Comparison of ENCODE assay signal across 8 cellular contexts in the genomic region with DNA sequence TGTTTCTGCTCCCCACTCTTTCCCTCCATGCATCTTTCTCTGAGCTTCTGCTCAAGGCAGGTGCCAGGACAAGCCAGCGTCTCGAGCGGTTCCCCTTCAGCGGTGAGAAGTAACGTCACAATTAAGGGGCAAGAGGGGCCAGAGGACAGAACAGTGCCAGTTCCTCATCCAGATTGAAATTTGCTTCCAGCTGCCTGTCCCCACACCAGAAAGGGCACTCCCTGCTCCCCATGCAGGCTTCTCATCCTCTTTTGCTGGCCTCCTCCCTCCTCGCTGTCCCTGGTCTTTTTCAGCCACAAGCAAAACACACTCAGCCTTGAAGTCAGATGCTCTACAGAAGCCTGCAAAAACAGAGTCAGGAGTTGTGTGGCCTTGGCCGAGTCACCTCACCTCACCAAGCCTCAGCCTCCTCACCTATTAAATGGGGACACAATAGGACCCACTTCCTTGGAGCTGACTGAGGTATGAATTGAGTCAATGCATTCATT. TPM values are rescaled to one million over a fixed set of nuclear protein-coding genes. Genes with fewer than 3 reads are reported as not detected.
A peak's percentile ranks its signal among the peaks of the same experiment; 100 is the strongest.
DNase-seq lines count a peak whose midpoint lies in the region; ATAC-seq and TF ChIP-seq lines count a peak whose summit lies in the region.

No MANE protein-coding gene starts in this region.

- H3K9me3 ChIP-seq in GM23248 (ENCODE audit: low read depth) (no peaks in the 10 kb centered on the region), SK-N-MC (ENCODE audit: low read depth, low read length) (no peaks in the 10 kb centered on the region), fibroblast of lung (ENCODE audit: control insufficient read depth, insufficient read depth, low read depth, low read length) (no peaks in the 10 kb centered on the region), sigmoid colon (no peaks in the 10 kb centered on the region)

- DNase-seq in GM23248, result peak; percentile 47
- no peak for DNase-seq in SK-N-MC (ENCODE audit: low read depth, low spot score)
- DNase-seq in fibroblast of lung (ENCODE audit: low read depth in 2 of 2), result no peak
- peak; percentile 73 for DNase-seq in sigmoid colon

- WGBS in GM23248 (ENCODE audit: low coverage in 1 of 2, low lambda C conversion rate in 2 of 2, missing lambda C conversion rate in 2 of 2), 2 experiments, result 8 to 12% methylated on average over 7 of the region's 7 CpGs
- WGBS in sigmoid colon, 2 donors, result 51 to 78% methylated on average over 7 of the region's 7 CpGs

- H3K27ac ChIP-seq in GM23248 (peak overlapping the region; percentile 91), SK-N-MC (peak overlapping the region; percentile 62; the same call in 1 of the 2 replicates), fibroblast of lung (ENCODE audit: insufficient read depth, low read length) (peak overlapping the region; percentile 64), sigmoid colon (peak overlapping the region; percentile 83 to 96 (median 91))

- H3K4me1 ChIP-seq in GM23248 (ENCODE audit: insufficient read depth), result peaks cover 58% of the 10 kb centered on the region
- peaks cover 63% of the 10 kb centered on the region for H3K4me1 ChIP-seq in fibroblast of lung (ENCODE audit: control insufficient read depth, extremely low read depth, insufficient read depth, low read length)
- peaks cover 0 to 100% (median 98%) of the 10 kb centered on the region in 4 donors for H3K4me1 ChIP-seq in sigmoid colon

- H2AFZ ChIP-seq in GM23248, result no peak overlapping the region
- H2AFZ ChIP-seq in fibroblast of lung (ENCODE audit: low read length), result no peak overlapping the region

- no peak for TF ChIP-seq CTCF in fibroblast of lung (conservative IDR thresholded peaks at IDR 0.05 in 1 of 2, IDR thresholded peaks at IDR 0.05 in 1 of 2; ENCODE audit: low read depth in 1 of 2, low read length in 2 of 2)
- TF ChIP-seq CTCF in sigmoid colon (IDR thresholded peaks at IDR 0.05), result no peak

- in situ Hi-C loops in GM23248 (cut with MboI), result no loop called here

- no peak for TF ChIP-seq POLR2A in sigmoid colon (IDR thresholded peaks at IDR 0.05)

- H4K20me1 ChIP-seq in GM23248 (ENCODE audit: insufficient read depth) (no peaks in the 10 kb centered on the region), fibroblast of lung (ENCODE audit: control insufficient read depth, extremely low read depth, insufficient read depth, low read length) (no peaks in the 10 kb centered on the region)

- H3K9ac ChIP-seq in GM23248 (peak overlapping the region; percentile 67), SK-N-MC (ENCODE audit: insufficient read length) (no peak overlapping the region), fibroblast of lung (ENCODE audit: insufficient read depth, low read length) (peak overlapping the region; percentile 45)

- ATAC-seq in GM18502 (IDR thresholded peaks at IDR 0.05; ENCODE audit: poor library complexity, unreplicated experiment) (no peak), GM21447 (IDR thresholded peaks at IDR 0.05; ENCODE audit: unreplicated experiment) (no peak), HG03097 (IDR thresholded peaks at IDR 0.05; ENCODE audit: low FRiP score, unreplicated experiment) (no peak), GM18868 (IDR thresholded peaks at IDR 0.05; ENCODE audit: unreplicated experiment) (no peak)

- peak overlapping the region; percentile 35; the same call in 1 of the 2 replicates for H3K4me3 ChIP-seq in GM23248
- no peak overlapping the region for H3K4me3 ChIP-seq in SK-N-MC
- H3K4me3 ChIP-seq in fibroblast of lung (replicated peaks in 1 of 4; ENCODE audit: control extremely low read depth in 1 of 4, insufficient read depth in 1 of 4, low read depth in 3 of 4, low read length in 4 of 4), result peak overlapping the region in 1 of 4 experiments; percentile 6
- H3K4me3 ChIP-seq in sigmoid colon, result peak overlapping the region in 2 of 4 donors; percentile 3 to 17

- intact Hi-C loops in sigmoid colon (cut with DNase I), result no loop called here

- peak overlapping the region; percentile 54 for H3K4me2 ChIP-seq in GM23248 (ENCODE audit: unreplicated experiment)
- peak overlapping the region; percentile 61 for H3K4me2 ChIP-seq in fibroblast of lung (ENCODE audit: extremely low read depth, insufficient read depth, low read length)

- no peaks in the 10 kb centered on the region for H3K9me2 ChIP-seq in GM23248 (ENCODE audit: insufficient read depth)

- H3F3A ChIP-seq in GM23248 (ENCODE audit: insufficient read depth), result peaks cover 32% of the 10 kb centered on the region

- peaks cover 66% of the 10 kb centered on the region for H3K79me2 ChIP-seq in GM23248 (ENCODE audit: insufficient read depth)
- H3K79me2 ChIP-seq in fibroblast of lung (ENCODE audit: control insufficient read depth, insufficient read depth, low read length), result peaks cover 65% of the 10 kb centered on the region

- H3K36me3 ChIP-seq in GM23248 (ENCODE audit: low read depth), result no peaks in the 10 kb centered on the region
- no peaks in the 10 kb centered on the region for H3K36me3 ChIP-seq in SK-N-MC (ENCODE audit: insufficient read depth, low read length)
- peaks cover 4% of the 10 kb centered on the region for H3K36me3 ChIP-seq in fibroblast of lung (ENCODE audit: control insufficient read depth, insufficient read depth, low read length)
- peaks cover 0 to 4% (median 0%) of the 10 kb centered on the region in 4 donors for H3K36me3 ChIP-seq in sigmoid colon

- H3K27me3 ChIP-seq in GM23248 (replicated peaks; ENCODE audit: insufficient read depth) (no peaks in the 10 kb centered on the region), fibroblast of lung (ENCODE audit: control insufficient read depth, insufficient read depth, low read length) (no peaks in the 10 kb centered on the region), sigmoid colon (no peaks in the 10 kb centered on the region)

- peak in 1 of 4 donors; percentile 9 for TF ChIP-seq EP300 in sigmoid colon (IDR thresholded peaks at IDR 0.05)

RNA-seq across cellular contexts. Expression of a gene that starts 35.0 kb away (rescaled TPM):
- total RNA-seq in GM23248 (2014; rRNA removed; shearing (Covaris generic)), result 100 and 124 TPM in 2 replicates
- polyA plus RNA-seq in GM23248 (2016; fragmentation: Nextera tagmentation; extraction: Ambion mirVana) (82.3 and 84.2 TPM in 2 replicates), fibroblast of lung (131 and 137 TPM in 2 replicates), sigmoid colon (10 to 100 TPM; 10.2 to 73.8 (median 13.6) TPM)
- total RNA-seq in fibroblast of lung (57.3 and 138 TPM in 2 replicates), sigmoid colon (100 to 1,000 TPM in 1 of 4 donors, 10 to 100 TPM in 3; 62.9 to 112 (median 80.8) TPM)
- 145 and 152 TPM in 2 replicates for polyA plus RNA-seq in fibroblast of lung (2012)
- polyA minus RNA-seq in fibroblast of lung (ENCODE audit: low replicate concordance), result 228 and 250 TPM in 2 replicates

Comparison
In these comparisons a context has a peak if more than half of its experiments do, and no peak if none do; other contexts are left out.
1. DNase-seq: peak in GM23248 (single experiment) and sigmoid colon (single experiment); none in SK-N-MC (single experiment) and fibroblast of lung (0 of 2).
2. Peak in every context shown above with its lines, with median percentiles within 50 percentile points of each other: H3K27ac ChIP-seq.